ENCODE assay signal across 1 cellular context in genomic region chr11:16997624-16998023, GRCh38.
TF ChIP-seq lines count a peak whose summit lies in the region.

No MANE protein-coding gene starts in this region.

TF ChIP-seq in HepG2, 621 proteins besides CTCF, POLR2A, EP300 and RAD21 (continued from another document and continues in another):
- TF ChIP-seq AGO1 (IDR thresholded peaks at IDR 0.05; ENCODE audit: low read depth, low read length, poor library complexity, severe bottlenecking) (no peak), HOMEZ (CRISPR knock-in tag; IDR thresholded peaks at IDR 0.05; ENCODE audit: low read depth) (no peak), PHF21A (CRISPR knock-in tag; IDR thresholded peaks at IDR 0.05) (0 out of 2 replicates have a peak, but pooled peaks have one; percentile 43), MXD3 (CRISPR knock-in tag; IDR thresholded peaks at IDR 0.05) (no peak), TEF (CRISPR knock-in tag; IDR thresholded peaks at IDR 0.05) (no peak), ZNF124 (CRISPR knock-in tag; IDR thresholded peaks at IDR 0.05) (no peak), TFDP1 (CRISPR knock-in tag; IDR thresholded peaks at IDR 0.05; ENCODE audit: borderline replicate concordance) (no peak), CEBPG (CRISPR knock-in tag; IDR thresholded peaks at IDR 0.05) (no peak), ZNF770 (CRISPR knock-in tag; IDR thresholded peaks at IDR 0.05) (no peak), ZSCAN22 (CRISPR knock-in tag; IDR thresholded peaks at IDR 0.05) (no peak), ZNF547 (CRISPR knock-in tag; IDR thresholded peaks at IDR 0.05) (no peak), MAFK (conservative IDR thresholded peaks at IDR 0.05 in 1 of 2, IDR thresholded peaks at IDR 0.05 in 1 of 2; ENCODE audit: low read length in 2 of 2) (peak; percentile 63 to 74), DMAP1 (CRISPR knock-in tag; IDR thresholded peaks at IDR 0.05) (no peak), ZNF253 (CRISPR knock-in tag; IDR thresholded peaks at IDR 0.05; ENCODE audit: borderline replicate concordance) (no peak), HBP1 (CRISPR knock-in tag; IDR thresholded peaks at IDR 0.05; ENCODE audit: low read depth) (no peak), ZNF652 (CRISPR knock-in tag; IDR thresholded peaks at IDR 0.05; ENCODE audit: borderline replicate concordance, low read depth) (no peak), ZNF879 (CRISPR knock-in tag; IDR thresholded peaks at IDR 0.05) (no peak), ZFP36 (IDR thresholded peaks at IDR 0.05; ENCODE audit: borderline replicate concordance, low read depth, low read length, partially characterized antibody) (no peak), ARID2 (CRISPR knock-in tag; IDR thresholded peaks at IDR 0.05; ENCODE audit: borderline replicate concordance) (no peak), DRAP1 (CRISPR knock-in tag; IDR thresholded peaks at IDR 0.05) (no peak), UBTF (CRISPR knock-in tag; IDR thresholded peaks at IDR 0.05) (no peak), NONO (IDR thresholded peaks at IDR 0.05) (no peak), NONO (CRISPR knock-in tag; conservative IDR thresholded peaks at IDR 0.05) (no peak), ZNF616 (CRISPR knock-in tag; IDR thresholded peaks at IDR 0.05; ENCODE audit: low read depth) (no peak), ZNF44 (CRISPR knock-in tag; IDR thresholded peaks at IDR 0.05) (no peak), REST (IDR thresholded peaks at IDR 0.05; ENCODE audit: borderline replicate concordance in 1 of 2, low read depth in 1 of 2, low read length in 2 of 2) (no peak), ELF1 (CRISPR knock-in tag; IDR thresholded peaks at IDR 0.05) (no peak), ZUFSP (CRISPR knock-in tag; IDR thresholded peaks at IDR 0.05; ENCODE audit: borderline replicate concordance) (no peak), ZNF207 (IDR thresholded peaks at IDR 0.05; ENCODE audit: borderline replicate concordance) (no peak), SP4 (CRISPR knock-in tag; IDR thresholded peaks at IDR 0.05) (no peak), MYC (CRISPR knock-in tag; IDR thresholded peaks at IDR 0.05; ENCODE audit: borderline replicate concordance) (peak; percentile 29; the same call in 1 of the 2 replicates), XRCC5 (optimal IDR thresholded peaks at IDR 0.05; ENCODE audit: low read length) (peak; percentile 6), TBL1XR1 (IDR thresholded peaks at IDR 0.05; ENCODE audit: borderline replicate concordance, low read length, partially characterized antibody) (no peak), MLX (CRISPR knock-in tag; IDR thresholded peaks at IDR 0.05) (no peak), HNF4A (CRISPR knock-in tag; IDR thresholded peaks at IDR 0.05) (peak; percentile 85), ZGPAT (CRISPR knock-in tag; IDR thresholded peaks at IDR 0.05) (no peak), ZFX (CRISPR knock-in tag; IDR thresholded peaks at IDR 0.05; ENCODE audit: low read depth) (no peak), ZNF784 (CRISPR knock-in tag; IDR thresholded peaks at IDR 0.05; ENCODE audit: borderline replicate concordance) (no peak), HOXA3 (CRISPR knock-in tag; IDR thresholded peaks at IDR 0.05) (peak; percentile 26; the same call in 1 of the 2 replicates), FOSL2 (CRISPR knock-in tag; IDR thresholded peaks at IDR 0.05) (no peak), FOXK2 (IDR thresholded peaks at IDR 0.05) (no peak), ZFP90 (CRISPR knock-in tag; IDR thresholded peaks at IDR 0.05; ENCODE audit: borderline replicate concordance) (no peak), ZNF644 (CRISPR knock-in tag; IDR thresholded peaks at IDR 0.05; ENCODE audit: low read depth) (peak; percentile 76), SKI (IDR thresholded peaks at IDR 0.05; ENCODE audit: partially characterized antibody) (no peak)
